In genomic region chr6:110342759-110343158, GRCh38 we compare ENCODE assay signal across 16 cellular contexts. TPM values are rescaled to one million over a fixed set of nuclear protein-coding genes. Genes with fewer than 3 reads are reported as not detected.
"Had no signal": no experiment of that assay in that cellular context is flagged by ENCODE, and none has a peak within 500 bp of the region (broad histone marks: within the 10 kb centered on the region; RNA-seq: fewer than 3 reads in every experiment).

No MANE protein-coding gene starts in this region.

- DNase-seq: effector memory CD8-positive, alpha-beta T cell; erythroblast; foreskin melanocyte; head of caudate nucleus; midbrain; naive B cell; nephron progenitor cell; psoas muscle; retina; right lobe of liver; stimulated activated CD4-positive, alpha-beta T cell treated with anti-CD3 and anti-CD28 coated beads, Interleukin-2, amount 100 ng/mL, for 24 hours; stimulated activated CD4-positive, alpha-beta T cell treated with anti-CD3 and anti-CD28 coated beads, Interleukin-4, amount 100 ng/mL, for 4 hours; stimulated activated naive B cell treated with anti-CD40 and anti-IgM and Interleukin-4, amounts not matched to agents 10 μg/mL and 1 μg/mL and 100 μg/mL, for 72 hours; stimulated activated naive CD8-positive, alpha-beta T cell treated with anti-CD3 and anti-CD28 coated beads, Interleukin-15, amount 100 ng/mL, for 72 hours; trophoblast cell had no signal

- H3K4me2 ChIP-seq: hepatocyte had no signal

- H3K27me3 ChIP-seq: hepatocyte, right lobe of liver had no signal

- H3K4me3 ChIP-seq: hepatocyte, psoas muscle, right lobe of liver had no signal

- H3K4me1 ChIP-seq: psoas muscle, right lobe of liver had no signal

- H3K36me3 ChIP-seq: right lobe of liver had no signal

- H3K27ac ChIP-seq: hepatocyte, psoas muscle, right lobe of liver had no signal

- ATAC-seq: effector memory CD8-positive, alpha-beta T cell; psoas muscle; stimulated activated naive B cell treated with anti-CD40 and anti-IgM and Interleukin-4, amounts not matched to agents 10 μg/mL and 1 μg/mL and 100 μg/mL, for 72 hours; stimulated activated naive CD8-positive, alpha-beta T cell treated with anti-CD3 and anti-CD28 coated beads, Interleukin-15, amount 100 ng/mL, for 72 hours had no signal

- H3K9me3 ChIP-seq: psoas muscle, right lobe of liver had no signal

- H2AFZ ChIP-seq: hepatocyte had no signal

RNA-seq across cellular contexts. Expression of gene METTL24, which starts 15.4 kb away (rescaled TPM):
- total RNA-seq: psoas muscle had no signal
